Comparison of ENCODE assay signal across 8 cellular contexts in genomic region chr11:61963282-61964057, GRCh38.
DNase-seq lines count a peak whose midpoint lies in the region; ATAC-seq and TF ChIP-seq lines count a peak whose summit lies in the region.

No MANE protein-coding gene starts in this region.

- H3K4me1 ChIP-seq in duodenal mucosa (ENCODE audit: control insufficient read depth in 1 of 2, insufficient read depth in 2 of 2, low read length in 2 of 2) (peaks cover 55 to 58% of the 10 kb centered on the region in 2 donors), muscle layer of duodenum (ENCODE audit: control insufficient read depth in 1 of 2, insufficient read depth in 2 of 2, low read length in 2 of 2) (peaks cover 19 to 44% of the 10 kb centered on the region in 2 donors)

- peaks cover 16 to 24% of the 10 kb centered on the region in 2 donors for H3K36me3 ChIP-seq in duodenal mucosa (ENCODE audit: control insufficient read depth in 1 of 2, insufficient read depth in 2 of 2, low read length in 2 of 2)
- H3K36me3 ChIP-seq in muscle layer of duodenum (ENCODE audit: control insufficient read depth in 1 of 2, insufficient read depth in 2 of 2, low read length in 2 of 2): peaks cover 33 to 44% of the 10 kb centered on the region in 2 donors

- H3K9ac ChIP-seq in duodenal mucosa (ENCODE audit: low read depth in 1 of 2, low read length in 2 of 2): peak overlapping the region in 1 of 2 donors; percentile 6

- H3K27me3 ChIP-seq in duodenal mucosa (ENCODE audit: control insufficient read depth in 1 of 2, insufficient read depth in 2 of 2, low read length in 2 of 2): no peaks in the 10 kb centered on the region
- H3K27me3 ChIP-seq in muscle layer of duodenum (ENCODE audit: low read depth, low read length): no peaks in the 10 kb centered on the region

- ATAC-seq in HG02970 (IDR thresholded peaks at IDR 0.05; ENCODE audit: low FRiP score, unreplicated experiment) (no peak), HG03571 (IDR thresholded peaks at IDR 0.05; ENCODE audit: unreplicated experiment) (no peak), HG02588 (IDR thresholded peaks at IDR 0.05; ENCODE audit: unreplicated experiment) (no peak)

- no peaks in the 10 kb centered on the region for H3K9me3 ChIP-seq in duodenal mucosa (ENCODE audit: control insufficient read depth in 1 of 2, low read length in 2 of 2)
- H3K9me3 ChIP-seq in muscle layer of duodenum (ENCODE audit: control insufficient read depth in 1 of 2, low read length in 2 of 2): no peaks in the 10 kb centered on the region

- H3K27ac ChIP-seq in duodenal mucosa (ENCODE audit: low read depth, low read length) (peak overlapping the region; percentile 7), muscle layer of duodenum (ENCODE audit: low read length) (peak overlapping the region; percentile 97)

- peak; percentile 57 for TF ChIP-seq POLR2A in GM19193 (IDR thresholded peaks at IDR 0.05; ENCODE audit: extremely low read depth, insufficient read depth, insufficient read length)
- TF ChIP-seq POLR2A in Raji (IDR thresholded peaks at IDR 0.05; ENCODE audit: insufficient read depth, low read depth, low read length): 0 out of 2 replicates have a peak, but pooled peaks have one; percentile 27

- H3K4me3 ChIP-seq in duodenal mucosa (ENCODE audit: low read depth in 1 of 2, low read length in 2 of 2) (no peak overlapping the region), muscle layer of duodenum (ENCODE audit: low read depth in 1 of 2, low read length in 2 of 2) (peak overlapping the region in 1 of 2 donors; percentile 100)

- DNase-seq in NCI-H2029 (lab: John Stamatoyannopoulos, UW): no peak
